25 cellular contexts compared by ENCODE assay signal in genomic region chr11:88827018-88827676, GRCh38.
DNase-seq lines count a peak whose midpoint lies in the region; ATAC-seq and TF ChIP-seq lines count a peak whose summit lies in the region.
"Had no signal": no experiment of that assay in that cellular context is flagged by ENCODE, and none has a peak within 500 bp of the region (broad histone marks: within the 10 kb centered on the region; RNA-seq: fewer than 3 reads in every experiment).

No MANE protein-coding gene starts in this region.

- intact Hi-C loops in IMR-90 (cut with micrococcal nuclease), result no loop called here
- intact Hi-C loops in upper lobe of right lung (cut with DNase I), result no loop called here
- intact Hi-C loops in lower leg skin (cut with DNase I; ENCODE audit: low total_unique reads), result no loop called here

- H3K27ac ChIP-seq in IMR-90 (ENCODE audit: insufficient read depth, low read length) (no peak overlapping the region), upper lobe of right lung (no peak overlapping the region)
- H3K27ac ChIP-seq: body of pancreas, dorsolateral prefrontal cortex, gastrocnemius medialis, tibial nerve had no signal

- no peak overlapping the region for H2BK15ac ChIP-seq in IMR-90 (ENCODE audit: low read depth, low read length)

- no peaks in the 10 kb centered on the region for H3K27me3 ChIP-seq in IMR-90 (ENCODE audit: control insufficient read depth, insufficient read depth, low read length)
- H3K27me3 ChIP-seq in upper lobe of right lung, result no peaks in the 10 kb centered on the region
- H3K27me3 ChIP-seq: BE2C, body of pancreas, dorsolateral prefrontal cortex, gastrocnemius medialis, tibial nerve had no signal

- TF ChIP-seq CTCF in IMR-90 (conservative IDR thresholded peaks at IDR 0.05; ENCODE audit: low read depth, low read length), result no peak
- TF ChIP-seq CTCF in upper lobe of right lung (IDR thresholded peaks at IDR 0.05), result no peak
- TF ChIP-seq CTCF in lower leg skin (IDR thresholded peaks at IDR 0.05), result no peak

- TF ChIP-seq RAD21 in IMR-90 (IDR thresholded peaks at IDR 0.05; ENCODE audit: low read length), result no peak

- no peak overlapping the region for H3K23ac ChIP-seq in IMR-90 (ENCODE audit: low read depth, low read length)

- no peak overlapping the region for H2BK120ac ChIP-seq in IMR-90 (ENCODE audit: low read depth, low read length)

- WGBS in IMR-90 (ENCODE audit: extremely low coverage in 2 of 2, insufficient read length in 1 of 2), 2 experiments, result no CpG with 5 or more reads among the region's 3 CpGs
- WGBS in lower leg skin, 2 donors, result 50 to 51% methylated on average over 3 of the region's 3 CpGs

- no peak overlapping the region for H4K8ac ChIP-seq in IMR-90 (ENCODE audit: low read depth in 2 of 2, low read length in 2 of 2)

- no peak overlapping the region for H3K9ac ChIP-seq in IMR-90 (ENCODE audit: low read depth, low read length)

- BruUV-seq in IMR-90 (replicated peaks; lab: Mats Ljungman, UMichigan), result no TSS peak

- H3K18ac ChIP-seq in IMR-90 (ENCODE audit: low read depth, low read length), result no peak overlapping the region

- no peak overlapping the region for H4K91ac ChIP-seq in IMR-90 (ENCODE audit: insufficient read depth, low read depth, low read length)

- ATAC-seq in IMR-90 (ENCODE audit: low read depth) (no peak), left lobe of liver (peak; percentile 86), upper lobe of right lung (no peak)
- ATAC-seq: activated CD4-positive, CD25-positive, alpha-beta regulatory T cell treated with anti-CD3 and anti-CD28 coated beads, Interleukin-2, amount 50 U/mL, for 24 hours; body of pancreas; CD8-positive, alpha-beta T cell; gastrocnemius medialis; natural killer cell treated with Interleukin-12 subunit alpha and Interleukin-12 subunit beta and Interleukin-15 and Interleukin-18, amount 100 ng/mL, for 72 hours; stimulated activated effector memory CD8-positive, alpha-beta T cell treated with anti-CD3 and anti-CD28 coated beads, Interleukin-12 subunit alpha, Interleukin-12 subunit beta, amount 100 ng/mL, for 72 hours had no signal

- H3K9me1 ChIP-seq in IMR-90 (ENCODE audit: insufficient read depth, low read length), result no peaks in the 10 kb centered on the region

- no peak overlapping the region for H2AK9ac ChIP-seq in IMR-90 (replicated peaks; ENCODE audit: low read depth, low read length, poor library complexity)

- no peak overlapping the region for H3K4ac ChIP-seq in IMR-90 (ENCODE audit: low read depth, low read length)

- H3K4me2 ChIP-seq in IMR-90 (ENCODE audit: low read depth, low read length), result no peak overlapping the region

- H3K36me3 ChIP-seq in IMR-90 (ENCODE audit: control insufficient read depth, insufficient read depth, low read length) (no peaks in the 10 kb centered on the region), upper lobe of right lung (no peaks in the 10 kb centered on the region)
- H3K36me3 ChIP-seq: BE2C, gastrocnemius medialis, HAP-1, tibial nerve had no signal

- no peak overlapping the region for H3K14ac ChIP-seq in IMR-90 (replicated peaks; ENCODE audit: low read depth, low read length)

- no peaks in the 10 kb centered on the region for H4K20me1 ChIP-seq in IMR-90 (ENCODE audit: insufficient read depth, low read length)

- POLR2A ChIA-PET in IMR-90 (lab: Charles Lee; ENCODE audit: unreplicated experiment), result no interaction called here

- no peaks in the 10 kb centered on the region for H3K9me3 ChIP-seq in IMR-90 (ENCODE audit: control insufficient read depth, insufficient read depth, low read length)
- no peaks in the 10 kb centered on the region for H3K9me3 ChIP-seq in upper lobe of right lung
- H3K9me3 ChIP-seq: BE2C, body of pancreas, gastrocnemius medialis, HAP-1, tibial nerve had no signal

- H3K79me1 ChIP-seq in IMR-90 (ENCODE audit: low read depth in 1 of 2, low read length in 2 of 2), result no peaks in the 10 kb centered on the region

- in situ Hi-C loops in IMR-90 (cut with MboI; ENCODE audit: low sequenced_read_pairs), result no loop called here

- H3K4me1 ChIP-seq in IMR-90 (ENCODE audit: control insufficient read depth, insufficient read depth, low read length), result no peaks in the 10 kb centered on the region
- no peaks in the 10 kb centered on the region for H3K4me1 ChIP-seq in upper lobe of right lung
- H3K4me1 ChIP-seq: BE2C, body of pancreas, gastrocnemius medialis, HAP-1, tibial nerve had no signal

- no peak overlapping the region for H2AK5ac ChIP-seq in IMR-90 (ENCODE audit: low read depth, low read length)

- CTCF ChIA-PET in IMR-90 (lab: Yijun Ruan, JAX), result no interaction called here

- TF ChIP-seq POLR2A in IMR-90 (IDR thresholded peaks at IDR 0.05; ENCODE audit: low read depth, low read length) (no peak), lower leg skin (IDR thresholded peaks at IDR 0.05) (no peak)

- no peak overlapping the region for H2BK5ac ChIP-seq in IMR-90 (ENCODE audit: low read depth, low read length, poor library complexity, severe bottlenecking)

- H2BK20ac ChIP-seq in IMR-90 (ENCODE audit: low read depth, low read length), result no peak overlapping the region

- no peak overlapping the region for H3K56ac ChIP-seq in IMR-90 (ENCODE audit: extremely low read depth, insufficient read depth, low read length)

- no peak overlapping the region for H4K5ac ChIP-seq in IMR-90 (ENCODE audit: low read depth, low read length)

- H2AFZ ChIP-seq in IMR-90 (replicated peaks; ENCODE audit: low read length, poor library complexity), result no peak overlapping the region

- DNase-seq in DMS53 (lab: John Stamatoyannopoulos, UW) (peak; percentile 65), IMR-90 (no peak), SK-N-DZ (ENCODE audit: low spot score) (peak; percentile 21), left lobe of liver (ENCODE audit: low spot score) (peak; percentile 64), upper lobe of right lung (no peak), lower leg skin (ENCODE audit: low spot score in 2 of 2) (no peak), NAMALWA (ENCODE audit: low spot score) (no peak)
- DNase-seq in activated CD4-positive, alpha-beta T cell treated with anti-CD3 and anti-CD28 coated beads, Interleukin-2, amount 50 U/mL, for 1 hour, result no peak
- DNase-seq: ACHN; activated CD4-positive, alpha-beta memory T cell treated with anti-CD3 and anti-CD28 coated beads, Interleukin-2, amount 10 ng/mL, durations not matched to agents 7 days and 5 days; activated CD8-positive, alpha-beta memory T cell treated with anti-CD3 and anti-CD28 coated beads, Interleukin-2, amount 50 U/mL, for 4 hours; activated naive CD4-positive, alpha-beta T cell; BE2C; body of pancreas; CD8-positive, alpha-beta T cell; dorsolateral prefrontal cortex; gastrocnemius medialis; NCI-H1092 treated with DMSO at 0.1 percent for 48 hours; NCI-H187; NCI-H2171 treated with DMSO at 0.1 percent for 48 hours had no signal

- dilution Hi-C loops in IMR-90 (cut with HindIII; ENCODE audit: low sequenced_read_pairs, unreplicated experiment), result no loop called here

- no peak overlapping the region for H3K4me3 ChIP-seq in IMR-90 (ENCODE audit: insufficient read depth, low read depth, low read length)
- H3K4me3 ChIP-seq in upper lobe of right lung, result no peak overlapping the region
- H3K4me3 ChIP-seq in lower leg skin (ENCODE audit: low read depth, poor library complexity, severe bottlenecking), result no peak overlapping the region
- H3K4me3 ChIP-seq: body of pancreas, dorsolateral prefrontal cortex, gastrocnemius medialis, HAP-1, tibial nerve had no signal

TF ChIP-seq in IMR-90, 13 proteins besides CTCF, POLR2A, EP300 and RAD21:
- TF ChIP-seq ELK1 (IDR thresholded peaks at IDR 0.05; ENCODE audit: borderline replicate concordance, low read depth, low read length) (no peak), FOS (IDR thresholded peaks at IDR 0.05; ENCODE audit: low read depth, low read length) (no peak), USF2 (IDR thresholded peaks at IDR 0.05; ENCODE audit: low read depth, low read length) (no peak), NFE2L2 (IDR thresholded peaks at IDR 0.05; ENCODE audit: low read depth, low read length) (no peak), RFX5 (IDR thresholded peaks at IDR 0.05; ENCODE audit: low read depth, low read length) (no peak), MXI1 (IDR thresholded peaks at IDR 0.05; ENCODE audit: borderline replicate concordance, low read depth, low read length) (no peak), CEBPB (IDR thresholded peaks at IDR 0.05; ENCODE audit: low read depth, low read length) (0 out of 2 replicates have a peak, but pooled peaks have one; percentile 30), RCOR1 (IDR thresholded peaks at IDR 0.05; ENCODE audit: insufficient replicate concordance, low read length) (no peak), CHD1 (IDR thresholded peaks at IDR 0.05; ENCODE audit: low read depth, low read length) (no peak), MAZ (IDR thresholded peaks at IDR 0.05; ENCODE audit: borderline replicate concordance, low read depth, low read length) (no peak), BHLHE40 (IDR thresholded peaks at IDR 0.05; ENCODE audit: low read depth, low read length) (no peak), SMC3 (IDR thresholded peaks at IDR 0.05; ENCODE audit: low read depth, low read length) (no peak), MAFK (IDR thresholded peaks at IDR 0.05; ENCODE audit: low read depth, low read length) (peak; percentile 27; the same call in 1 of the 2 replicates)

Comparison
In these comparisons a context has a peak if more than half of its experiments do, and no peak if none do; other contexts are left out.
1. DNase-seq: peak in DMS53 (single experiment), SK-N-DZ (single experiment) and left lobe of liver (single experiment); none in IMR-90 (single experiment), upper lobe of right lung (single experiment), lower leg skin (0 of 2), activated CD4-positive, alpha-beta T cell treated with anti-CD3 and anti-CD28 coated beads, Interleukin-2, amount 50 U/mL, for 1 hour (single experiment) and NAMALWA (single experiment).